8 cellular contexts compared by ENCODE assay signal in the genomic region with DNA sequence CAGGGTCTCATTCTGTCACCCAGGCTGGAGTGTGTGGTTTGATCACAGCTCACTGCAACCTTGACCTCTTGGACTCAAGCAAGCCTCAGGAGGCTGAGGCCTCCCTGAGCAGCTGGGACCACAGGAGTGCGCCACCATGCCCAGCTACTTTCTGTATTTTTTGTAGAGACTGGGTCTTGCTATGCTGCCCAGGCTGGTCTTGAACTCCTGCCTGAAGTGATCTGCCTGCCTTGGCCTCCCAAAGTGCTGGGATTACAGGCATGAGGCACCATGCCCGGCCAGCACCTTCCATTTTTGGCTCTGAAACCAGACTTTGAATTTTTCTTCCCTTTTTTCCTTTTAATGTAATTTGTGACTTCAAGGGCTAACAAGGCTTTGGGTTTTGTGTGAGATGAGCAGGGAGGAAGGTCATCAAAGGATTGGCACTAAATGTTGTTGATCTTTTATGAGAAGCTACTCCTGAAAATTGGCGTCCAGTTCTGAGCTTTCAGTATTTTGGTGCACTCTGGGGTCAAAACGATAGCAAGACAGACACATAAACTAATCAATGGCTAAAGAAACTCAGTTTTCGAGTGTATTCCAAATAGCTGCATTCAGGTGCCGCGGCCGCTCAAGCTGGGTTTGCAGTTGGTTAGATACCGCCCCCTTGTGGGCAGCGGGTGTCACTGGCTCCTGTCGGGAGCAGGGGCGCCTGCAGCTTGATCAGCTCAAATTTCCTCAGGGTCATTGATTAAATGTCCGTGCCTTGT. TPM values are rescaled to one million over a fixed set of nuclear protein-coding genes. Genes with fewer than 3 reads are reported as not detected.
DNase-seq lines count a peak whose midpoint lies in the region; ATAC-seq and FAIRE-seq lines count a peak whose summit lies in the region.

No MANE protein-coding gene starts in this region.

- H3K27ac Mint-ChIP-seq in T-helper 17 cell = peak overlapping the region; percentile 39

- DNase-seq in HCEC 1CT (peak; percentile 73), NCI-H1092 treated with DMSO at 0.1 percent for 48 hours (lab: John Stamatoyannopoulos, UW) (peak; percentile 82), T-helper 17 cell (peak; percentile 55 to 77 (median 68)), amniotic epithelial cell (ENCODE audit: low read depth) (peak; percentile 62), left ventricle myocardium superior (peak; percentile 87), sciatic nerve (ENCODE audit: low spot score) (peak; percentile 90)

- peaks cover 10% of the 10 kb centered on the region for H3K4me1 Mint-ChIP-seq in T-helper 17 cell

- no peaks in the 10 kb centered on the region for H3K9me3 ChIP-seq in T-helper 17 cell (ENCODE audit: control insufficient read depth, low read length, poor library complexity, severe bottlenecking)

- H3K4me3 Mint-ChIP-seq in T-helper 17 cell = no peak overlapping the region

- no peaks in the 10 kb centered on the region for H3K36me3 Mint-ChIP-seq in T-helper 17 cell (ENCODE audit: low read depth)

- peaks cover 43% of the 10 kb centered on the region for H3K27me3 Mint-ChIP-seq in T-helper 17 cell

- ATAC-seq in T-helper 17 cell (peak; percentile 92), left ventricle myocardium superior (peak; percentile 85), sciatic nerve (peak; percentile 79), HG03039 (IDR thresholded peaks at IDR 0.05; ENCODE audit: unreplicated experiment) (no peak)

- intact Hi-C loops in left ventricle myocardium superior (cut with micrococcal nuclease) (loop anchor here (5.0 kb wide), 1 partner anchor 135 kb away; no protein-coding TSS in a partner anchor), sciatic nerve (cut with DNase I) (loop anchor here (5.0 kb wide), 1 partner anchor 135 kb away; no protein-coding TSS in a partner anchor)

- peak; percentile 67 for FAIRE-seq in G401.6 (lab: Jason Lieb, UNC)

RNA-seq across cellular contexts. Expression of a gene that starts 51.9 kb away (rescaled TPM):
- total RNA-seq in T-helper 17 cell = under 1 TPM; 0.26 to 0.67 TPM
- total RNA-seq in left ventricle myocardium superior = 4.9 TPM
- 74.6 TPM for total RNA-seq in sciatic nerve

Comparison
In these comparisons a context has a peak if more than half of its experiments do, and no peak if none do; other contexts are left out.
1. RNA of a gene that starts 51.9 kb away (total RNA-seq): 74.6 TPM in sciatic nerve (single experiment); 4.9 TPM in left ventricle myocardium superior (single experiment) and 0.26 to 0.67 TPM in T-helper 17 cell; every median in the first group is over 10 times any median in the second.
2. Peak in every context shown above with its lines, with median percentiles within 50 percentile points of each other: DNase-seq.